ENCODE assay signal across 8 cellular contexts in genomic region chr17:35345926-35346771, GRCh38. TPM values are rescaled to one million over a fixed set of nuclear protein-coding genes. Genes with fewer than 3 reads are reported as not detected.
DNase-seq lines count a peak whose midpoint lies in the region; ATAC-seq and TF ChIP-seq lines count a peak whose summit lies in the region.

No MANE protein-coding gene starts in this region.

- intact Hi-C loops in CD8-positive, alpha-beta T cell (cut with DNase I, micrococcal nuclease) = loop anchor here (2.0 kb wide), 3 partner anchors 27 to 33 kb away; partner anchors contain the start of gene SLFN11 (in 1 of the 2)
- intact Hi-C loops in head of caudate nucleus (cut with DNase I) = no loop called here

- H3K27me3 Mint-ChIP-seq in CD8-positive, alpha-beta T cell (ENCODE audit: low read depth) = no peaks in the 10 kb centered on the region
- H3K27me3 Mint-ChIP-seq in activated naive CD4-positive, alpha-beta T cell treated with anti-CD3 and anti-CD28 coated beads, Interleukin-2, amount 10 ng/mL, durations not matched to agents 7 days and 5 days = peaks cover 35% of the 10 kb centered on the region

- H3K4me3 Mint-ChIP-seq in CD8-positive, alpha-beta T cell = peak overlapping the region; percentile 92
- H3K4me3 Mint-ChIP-seq in activated naive CD4-positive, alpha-beta T cell treated with anti-CD3 and anti-CD28 coated beads, Interleukin-2, amount 10 ng/mL, durations not matched to agents 7 days and 5 days = peak overlapping the region; percentile 77

- H3K4me1 ChIP-seq in CD8-positive, alpha-beta T cell (ENCODE audit: insufficient read depth, low read length) = peaks cover 28% of the 10 kb centered on the region
- peaks cover 38 to 39% of the 10 kb centered on the region in 2 experiments for H3K4me1 ChIP-seq in neutrophil (ENCODE audit: control insufficient read depth in 1 of 2, insufficient read depth in 1 of 2, low read depth in 1 of 2, low read length in 1 of 2)

- DNase-seq in CD8-positive, alpha-beta T cell = peak in 5 of 7 experiments; percentile 15 to 55 (median 30)
- DNase-seq in MG63 (peak; percentile 79), head of caudate nucleus (peak in 36 of 42 donors; percentile 5 to 58 (median 30)), DMS 273 (lab: John Stamatoyannopoulos, UW; ENCODE audit: unreplicated experiment) (no peak), DMS114 treated with DMSO at 0.1 percent for 48 hours (lab: John Stamatoyannopoulos, UW; ENCODE audit: unreplicated experiment) (no peak)
- peak; percentile 64 for DNase-seq in activated naive CD4-positive, alpha-beta T cell treated with anti-CD3 and anti-CD28 coated beads, Interleukin-2, amount 10 ng/mL, durations not matched to agents 7 days and 5 days

- H3K4me3 ChIP-seq in CD8-positive, alpha-beta T cell (ENCODE audit: low read depth, low read length) = peak overlapping the region; percentile 51
- H3K4me3 ChIP-seq in MG63 = peak overlapping the region; percentile 26
- peak overlapping the region; percentile 70 to 73 for H3K4me3 ChIP-seq in neutrophil (ENCODE audit: low read depth in 1 of 2, low read length in 1 of 2)

- CTCF ChIA-PET in CD8-positive, alpha-beta T cell (lab: Charles Lee) = interaction anchor here (0.6 to 1.6 kb wide), 2 partner anchors 23 to 33 kb away, joined by 4 to 6 read pairs; no protein-coding TSS in a partner anchor
- CTCF ChIA-PET in activated naive CD4-positive, alpha-beta T cell treated with anti-CD3 and anti-CD28 coated beads, Interleukin-2, amount 10 ng/mL, durations not matched to agents 7 days and 5 days (lab: Charles Lee) = interaction anchor here (1.5 kb wide), 1 partner anchor 34 kb away, joined by 3 read pairs; no protein-coding TSS in a partner anchor

- peaks cover 5% of the 10 kb centered on the region for H3K9me3 Mint-ChIP-seq in CD8-positive, alpha-beta T cell
- peaks cover 28% of the 10 kb centered on the region for H3K9me3 Mint-ChIP-seq in activated naive CD4-positive, alpha-beta T cell treated with anti-CD3 and anti-CD28 coated beads, Interleukin-2, amount 10 ng/mL, durations not matched to agents 7 days and 5 days

- no peaks in the 10 kb centered on the region for H3K27me3 ChIP-seq in CD8-positive, alpha-beta T cell (ENCODE audit: insufficient read depth, low read length)
- no peaks in the 10 kb centered on the region for H3K27me3 ChIP-seq in MG63
- peaks cover 20% of the 10 kb centered on the region for H3K27me3 ChIP-seq in neutrophil

- H3K36me3 ChIP-seq in CD8-positive, alpha-beta T cell (ENCODE audit: insufficient read depth, low read length) = no peaks in the 10 kb centered on the region
- H3K36me3 ChIP-seq in MG63 (peaks cover 10% of the 10 kb centered on the region), neutrophil (no peaks in the 10 kb centered on the region)

- no peaks in the 10 kb centered on the region for H3K9me3 ChIP-seq in CD8-positive, alpha-beta T cell (ENCODE audit: low read length)
- no peaks in the 10 kb centered on the region for H3K9me3 ChIP-seq in MG63
- H3K9me3 ChIP-seq in neutrophil = no peaks in the 10 kb centered on the region

- H3K27ac ChIP-seq in CD8-positive, alpha-beta T cell (ENCODE audit: low read depth, low read length) = no peak overlapping the region
- peak overlapping the region; percentile 85 for H3K27ac ChIP-seq in neutrophil

- peaks cover 3% of the 10 kb centered on the region for H3K36me3 Mint-ChIP-seq in CD8-positive, alpha-beta T cell
- H3K36me3 Mint-ChIP-seq in activated naive CD4-positive, alpha-beta T cell treated with anti-CD3 and anti-CD28 coated beads, Interleukin-2, amount 10 ng/mL, durations not matched to agents 7 days and 5 days = peaks cover 47% of the 10 kb centered on the region

- POLR2A ChIA-PET in CD8-positive, alpha-beta T cell (lab: Charles Lee) = no interaction called here

- peak; percentile 63 for ATAC-seq in CD8-positive, alpha-beta T cell
- no peak for ATAC-seq in HG03159 (IDR thresholded peaks at IDR 0.05; ENCODE audit: unreplicated experiment)

- peak overlapping the region; percentile 70 for H3K27ac Mint-ChIP-seq in CD8-positive, alpha-beta T cell
- H3K27ac Mint-ChIP-seq in activated naive CD4-positive, alpha-beta T cell treated with anti-CD3 and anti-CD28 coated beads, Interleukin-2, amount 10 ng/mL, durations not matched to agents 7 days and 5 days = peak overlapping the region; percentile 64

- no peak for TF ChIP-seq CTCF in CD8-positive, alpha-beta T cell (IDR thresholded peaks at IDR 0.05)
- no peak for TF ChIP-seq CTCF in neutrophil (IDR thresholded peaks at IDR 0.05)

- H3K4me1 Mint-ChIP-seq in CD8-positive, alpha-beta T cell (ENCODE audit: low read depth) = peaks cover 50% of the 10 kb centered on the region
- H3K4me1 Mint-ChIP-seq in activated naive CD4-positive, alpha-beta T cell treated with anti-CD3 and anti-CD28 coated beads, Interleukin-2, amount 10 ng/mL, durations not matched to agents 7 days and 5 days = peaks cover 65% of the 10 kb centered on the region

RNA-seq across cellular contexts. Expression of gene SLFN11, which starts 27.3 kb away (rescaled TPM):
- total RNA-seq in CD8-positive, alpha-beta T cell = 10 to 100 TPM; 25.6 to 27.2 TPM
- 22.8 and 25.1 TPM in 2 replicates for total RNA-seq in MG63 (2014; rRNA removed; shearing (Covaris generic); ENCODE audit: low replicate concordance)

Comparison
In these comparisons a context has a peak if more than half of its experiments do, and no peak if none do; other contexts are left out.
1. DNase-seq: peak in CD8-positive, alpha-beta T cell (5 of 7), MG63 (single experiment), activated naive CD4-positive, alpha-beta T cell treated with anti-CD3 and anti-CD28 coated beads, Interleukin-2, amount 10 ng/mL, durations not matched to agents 7 days and 5 days (single experiment) and head of caudate nucleus (36 of 42); none in DMS 273 (single experiment) and DMS114 treated with DMSO at 0.1 percent for 48 hours (single experiment).
2. Peak in every context shown above with its lines, with median percentiles within 50 percentile points of each other: H3K4me3 ChIP-seq.